12 cellular contexts compared by ENCODE assay signal in the genomic region with DNA sequence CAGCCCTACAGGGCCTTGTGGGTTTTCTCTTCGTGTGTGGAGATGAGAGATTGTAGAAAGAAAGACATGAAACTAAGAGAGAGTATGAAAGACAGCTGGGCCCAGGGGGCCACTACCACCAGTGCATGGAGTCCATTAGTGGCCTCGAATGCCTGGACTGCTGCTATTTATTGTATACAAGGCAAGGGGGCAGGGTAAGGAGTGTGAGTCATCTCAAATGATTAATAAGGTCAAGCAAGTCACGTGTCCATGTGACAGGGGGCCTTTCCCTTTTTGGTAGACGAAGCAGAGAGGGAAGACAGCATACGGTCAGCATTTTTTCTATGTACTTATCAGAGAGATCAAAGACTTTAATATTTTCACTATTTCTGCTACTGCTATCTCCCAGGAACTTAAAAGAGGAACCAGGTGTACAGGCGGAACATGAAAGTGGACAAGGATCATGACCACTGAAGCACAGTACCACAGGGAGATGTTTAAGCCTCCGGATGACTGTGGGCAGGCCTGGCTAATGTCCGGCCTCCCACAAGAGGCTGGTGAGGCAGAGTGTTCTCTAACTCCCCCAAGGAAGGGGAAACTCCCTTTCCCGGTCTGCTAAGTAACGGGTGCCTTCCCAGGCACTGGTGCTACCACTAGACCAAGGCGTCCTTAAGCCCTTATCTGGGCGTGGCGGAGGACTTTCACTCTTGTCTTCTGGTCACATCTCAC. TPM values are rescaled to one million over a fixed set of nuclear protein-coding genes. Genes with fewer than 3 reads are reported as not detected.
DNase-seq lines count a peak whose midpoint lies in the region; ATAC-seq and TF ChIP-seq lines count a peak whose summit lies in the region.
"Had no signal": no experiment of that assay in that cellular context is flagged by ENCODE, and none has a peak within 500 bp of the region (broad histone marks: within the 10 kb centered on the region; RNA-seq: fewer than 3 reads in every experiment).

No MANE protein-coding gene starts in this region.

- no peak overlapping the region for H3K18ac ChIP-seq in trophoblast cell (ENCODE audit: low read length)

- H3K4me3 ChIP-seq in esophagus (ENCODE audit: low read depth in 1 of 2, low read length in 2 of 2) (no peak overlapping the region), trophoblast cell (ENCODE audit: low read depth, low read length) (no peak overlapping the region)

- H3K79me2 ChIP-seq in trophoblast cell (ENCODE audit: control insufficient read depth, insufficient read depth, low read length, poor library complexity) = no peaks in the 10 kb centered on the region

- POLR2A ChIA-PET in T-cell (lab: Charles Lee) = no interaction called here

- H3K79me1 ChIP-seq in trophoblast cell (ENCODE audit: low read length) = no peaks in the 10 kb centered on the region

- ATAC-seq in T-cell (replicated peaks in 1 of 4) (no peak), GM18873 (IDR thresholded peaks at IDR 0.05; ENCODE audit: low FRiP score, unreplicated experiment) (no peak)
- ATAC-seq: activated naive CD8-positive, alpha-beta T cell treated with anti-CD3 and anti-CD28 coated beads, Interleukin-2, amount 50 U/mL, for 24 hours had no signal

- H2BK120ac ChIP-seq in trophoblast cell (ENCODE audit: insufficient read depth, low read length, poor library complexity) = no peak overlapping the region

- H3K36me3 Mint-ChIP-seq in Calu3 (ENCODE audit: insufficient read depth, unreplicated experiment) (peaks cover 21% of the 10 kb centered on the region), T-cell (no peaks in the 10 kb centered on the region)
- H3K36me3 Mint-ChIP-seq: immature natural killer cell had no signal

- H3K27me3 Mint-ChIP-seq in Calu3 (ENCODE audit: unreplicated experiment) = no peaks in the 10 kb centered on the region
- H3K27me3 Mint-ChIP-seq in T-cell = peaks cover 3 to 8% of the 10 kb centered on the region in 2 donors

- H2AK5ac ChIP-seq in trophoblast cell (ENCODE audit: low read length) = no peak overlapping the region

- H3K9ac ChIP-seq in trophoblast cell (ENCODE audit: low read length) = no peak overlapping the region

- intact Hi-C loops in Calu3 (cut with micrococcal nuclease; ENCODE audit: unreplicated experiment) = no loop called here

- H3K4me3 Mint-ChIP-seq in Calu3 (ENCODE audit: low read depth, unreplicated experiment) = no peak overlapping the region
- H3K4me3 Mint-ChIP-seq in T-cell = no peak overlapping the region
- H3K4me3 Mint-ChIP-seq: activated naive CD8-positive, alpha-beta T cell treated with anti-CD3 and anti-CD28 coated beads, Interleukin-2, amount 50 U/mL, for 24 hours; immature natural killer cell had no signal

- no peak overlapping the region for H2BK12ac ChIP-seq in trophoblast cell (ENCODE audit: low read length)

- H3K4me1 ChIP-seq in esophagus (ENCODE audit: control insufficient read depth in 2 of 2, insufficient read depth in 2 of 2, low read length in 1 of 2) (peaks cover 0 to 2% of the 10 kb centered on the region in 2 donors), trophoblast cell (ENCODE audit: control insufficient read depth in 1 of 2, insufficient read depth in 2 of 2, low read length in 2 of 2) (no peaks in the 10 kb centered on the region)

- H3K27ac Mint-ChIP-seq in Calu3 (ENCODE audit: unreplicated experiment) = peak overlapping the region; percentile 64
- H3K27ac Mint-ChIP-seq in T-cell = no peak overlapping the region
- H3K27ac Mint-ChIP-seq: activated naive CD8-positive, alpha-beta T cell treated with anti-CD3 and anti-CD28 coated beads, Interleukin-2, amount 50 U/mL, for 24 hours; immature natural killer cell had no signal

- H3K36me3 ChIP-seq in esophagus (ENCODE audit: control insufficient read depth in 2 of 2, insufficient read depth in 2 of 2, low read length in 1 of 2) (no peaks in the 10 kb centered on the region), trophoblast cell (ENCODE audit: control insufficient read depth in 1 of 2, insufficient read depth in 2 of 2, low read length in 2 of 2) (no peaks in the 10 kb centered on the region)

- no peak overlapping the region for H4K91ac ChIP-seq in trophoblast cell (ENCODE audit: low read depth, low read length)

- H3K9me3 ChIP-seq in esophagus (ENCODE audit: control insufficient read depth in 2 of 2, insufficient read depth in 1 of 2, low read depth in 1 of 2, low read length in 1 of 2) = no peaks in the 10 kb centered on the region
- H3K9me3 ChIP-seq in trophoblast cell (ENCODE audit: insufficient read depth, low read depth, low read length) = peaks cover 5% of the 10 kb centered on the region

- no peak overlapping the region for H2AFZ ChIP-seq in trophoblast cell (ENCODE audit: insufficient read depth, low read length, poor library complexity)

- no peak for TF ChIP-seq CTCF in Calu3 (IDR thresholded peaks at IDR 0.05; ENCODE audit: unreplicated experiment)

- no peak overlapping the region for H3K4ac ChIP-seq in trophoblast cell (ENCODE audit: low read depth, low read length)

- no peak overlapping the region for H2BK5ac ChIP-seq in trophoblast cell (ENCODE audit: low read depth, low read length, poor library complexity)

- no peak overlapping the region for H3K23ac ChIP-seq in trophoblast cell (ENCODE audit: low read length)

- H3K14ac ChIP-seq in trophoblast cell (ENCODE audit: low read length) = no peak overlapping the region

- 48 to 58% methylated on average over 13 of the region's 13 CpGs for WGBS in esophagus, 2 donors
- WGBS in trophoblast cell (ENCODE audit: extremely low coverage, insufficient coverage, insufficient read length) = no CpG with 5 or more reads among the region's 13 CpGs

- H4K8ac ChIP-seq in trophoblast cell (ENCODE audit: low read depth, low read length) = no peak overlapping the region

- BruUV-seq in Calu3 (replicated peaks; lab: Mats Ljungman, UMichigan) = TSS peak; percentile 86

- no peak overlapping the region for H3K4me2 ChIP-seq in trophoblast cell (ENCODE audit: low read length)

- H3K27ac ChIP-seq in esophagus (ENCODE audit: low read depth in 2 of 2, low read length in 1 of 2) = peak overlapping the region; percentile 28 to 37
- H3K27ac ChIP-seq in trophoblast cell (ENCODE audit: low read depth, low read length) = no peak overlapping the region

- H3K4me1 Mint-ChIP-seq in Calu3 (ENCODE audit: low read depth, unreplicated experiment) (peaks cover 18% of the 10 kb centered on the region), T-cell (peaks cover 3 to 5% (median 3%) of the 10 kb centered on the region in 3 donors)

- no peaks in the 10 kb centered on the region for H3K27me3 ChIP-seq in esophagus (ENCODE audit: control insufficient read depth in 1 of 2, insufficient read depth in 2 of 2, low read length in 2 of 2)
- no peaks in the 10 kb centered on the region for H3K27me3 ChIP-seq in trophoblast cell (ENCODE audit: insufficient read depth, low read length)

- DNase-seq in Calu3 (peak; percentile 70), NOMO-1 treated with DMSO at 0.1 percent for 48 hours (lab: John Stamatoyannopoulos, UW; ENCODE audit: unreplicated experiment) (peak; percentile 46), trophoblast cell (peak; percentile 39 to 53), NAMALWA (ENCODE audit: low spot score) (no peak), T-cell (no peak), NCI-H187 (lab: John Stamatoyannopoulos, UW) (no peak)
- DNase-seq: activated naive CD8-positive, alpha-beta T cell treated with anti-CD3 and anti-CD28 coated beads, Interleukin-2, amount 50 U/mL, for 24 hours; immature natural killer cell; NCI-H1417 treated with DMSO at 0.1 percent for 48 hours; stimulated activated CD4-positive, alpha-beta T cell treated with anti-CD3 and anti-CD28 coated beads, Interleukin-4, amount 100 ng/mL, for 24 hours had no signal

- CTCF ChIA-PET in Calu3 (lab: Charles Lee) = no interaction called here
- CTCF ChIA-PET in T-cell (lab: Charles Lee) = interaction anchor here in 1 of 2 donors (0.7 kb wide), 1 partner anchor 43 kb away, joined by 5 read pairs; no protein-coding TSS in a partner anchor

- H3K9me3 Mint-ChIP-seq in Calu3 (ENCODE audit: low read depth, unreplicated experiment) (no peaks in the 10 kb centered on the region), T-cell (no peaks in the 10 kb centered on the region)
- H3K9me3 Mint-ChIP-seq: activated naive CD8-positive, alpha-beta T cell treated with anti-CD3 and anti-CD28 coated beads, Interleukin-2, amount 50 U/mL, for 24 hours; immature natural killer cell had no signal

- H4K12ac ChIP-seq in trophoblast cell (ENCODE audit: low read depth, low read length) = no peak overlapping the region

RNA-seq across cellular contexts. Expression of a gene that starts 25.5 kb away (rescaled TPM):
- total RNA-seq in Calu3 (2022) (not detected in 2 replicates), T-cell (not detected)
- polyA plus RNA-seq in esophagus = not detected
- 0.74 and 0.75 TPM in 2 replicates for polyA plus RNA-seq in trophoblast cell (2013)
- polyA plus RNA-seq: immature natural killer cell had no signal

RNA-seq across cellular contexts. Expression of a gene that starts 28.4 kb away (rescaled TPM):
- total RNA-seq in Calu3 (2022) = 2.6 and 2.9 TPM in 2 replicates
- 1 to 10 TPM; 1.1 to 2.4 TPM for polyA plus RNA-seq in esophagus
- 0.71 and 0.79 TPM in 2 replicates for polyA plus RNA-seq in trophoblast cell (2013)
- total RNA-seq in T-cell = under 1 TPM; 0.09 to 0.28 (median 0.15) TPM
- polyA plus RNA-seq: immature natural killer cell had no signal

RNA-seq across cellular contexts. Expression of a gene that starts 30.0 kb away (rescaled TPM):
- 84.4 and 91.0 TPM in 2 replicates for total RNA-seq in Calu3 (2022)
- 10 to 100 TPM; 21.9 to 31.4 TPM for polyA plus RNA-seq in esophagus
- polyA plus RNA-seq in trophoblast cell (2013) = 13.9 and 14.9 TPM in 2 replicates
- total RNA-seq in T-cell = 10 to 100 TPM; 21.5 to 40.6 (median 36.6) TPM

RNA-seq across cellular contexts. Expression of a gene that starts 34.1 kb away (rescaled TPM):
- 0.31 and 0.42 TPM in 2 replicates for total RNA-seq in Calu3 (2022)
- polyA plus RNA-seq in esophagus = under 1 TPM; 0.16 to 0.39 TPM
- polyA plus RNA-seq in trophoblast cell (2013) = 0.08 and 0.10 TPM in 2 replicates
- total RNA-seq in T-cell = not detected
- polyA plus RNA-seq: immature natural killer cell had no signal

RNA-seq across cellular contexts. Expression of a gene that starts 40.4 kb away (rescaled TPM):
- total RNA-seq in Calu3 (2022) (0.09 and 0.29 TPM in 2 replicates), T-cell (under 1 TPM in 3 of 5 donors, not detected in 2; 0.23 to 0.65 (median 0.32) TPM)
- 10 to 100 TPM in 1 of 2 donors, 1 to 10 TPM in 1; 7.0 to 11.4 TPM for polyA plus RNA-seq in esophagus
- 0.53 and 0.64 TPM in 2 replicates for polyA plus RNA-seq in trophoblast cell (2013)

Comparison
In these comparisons a context has a peak if more than half of its experiments do, and no peak if none do; other contexts are left out.
1. DNase-seq: peak in Calu3 (single experiment), NOMO-1 treated with DMSO at 0.1 percent for 48 hours (single experiment) and trophoblast cell (2 of 2); none in NAMALWA (single experiment), T-cell (0 of 34) and NCI-H187 (0 of 2).